Comparison of ENCODE assay signal across 8 cellular contexts in the genomic region with DNA sequence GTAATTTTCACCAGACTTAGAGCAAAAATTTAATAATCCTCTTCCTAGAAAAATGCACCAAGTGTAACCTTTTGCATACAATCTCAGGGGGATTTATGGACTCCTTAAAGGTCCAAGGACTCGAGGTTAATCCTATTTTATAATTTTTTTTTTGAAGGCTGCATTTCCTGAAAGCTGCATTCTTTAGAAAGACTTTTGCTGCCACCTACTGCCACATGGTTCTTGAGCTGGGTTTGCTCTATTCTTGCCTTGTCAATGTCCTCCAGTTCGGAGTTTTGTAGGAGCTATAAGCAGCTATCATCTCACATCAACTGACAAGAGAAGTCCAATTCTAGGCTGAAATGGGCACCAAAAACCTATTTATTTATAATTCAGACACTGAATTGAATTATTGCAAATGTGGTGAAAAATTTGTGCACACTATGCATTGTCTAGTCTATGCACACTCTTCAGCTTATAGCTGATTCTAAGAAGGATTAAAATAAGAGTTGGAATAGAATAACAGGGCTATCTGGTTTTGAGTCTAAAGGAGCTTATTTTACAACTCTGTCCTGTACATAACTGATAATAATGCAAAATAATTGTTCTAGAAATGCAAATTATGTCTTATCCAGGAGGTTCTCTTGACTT.
DNase-seq lines count a peak whose midpoint lies in the region; ATAC-seq and FAIRE-seq lines count a peak whose summit lies in the region.

No MANE protein-coding gene starts in this region.

- H3K4me1 Mint-ChIP-seq in effector memory CD8-positive, alpha-beta T cell (ENCODE audit: low read depth in 2 of 2), result peaks cover 3 to 12% of the 10 kb centered on the region in 2 donors

- H3K4me3 Mint-ChIP-seq in effector memory CD8-positive, alpha-beta T cell, result no peak overlapping the region

- peaks cover 4% of the 10 kb centered on the region for H3K36me3 Mint-ChIP-seq in effector memory CD8-positive, alpha-beta T cell (ENCODE audit: insufficient read depth)

- ATAC-seq in effector memory CD8-positive, alpha-beta T cell (replicated peaks), result peak; percentile 61

- no peaks in the 10 kb centered on the region for H3K9me3 Mint-ChIP-seq in effector memory CD8-positive, alpha-beta T cell

- FAIRE-seq in GM19239 (lab: Jason Lieb, UNC), result no peak

- DNase-seq in NCI-H2081 (lab: John Stamatoyannopoulos, UW), result peak; percentile 23 to 38
- DNase-seq in NCI-H2081 treated with DMSO at 0.1 percent for 48 hours (lab: John Stamatoyannopoulos, UW), result no peak
- peak; percentile 76 to 84 for DNase-seq in Kasumi-1 (lab: John Stamatoyannopoulos, UW)
- DNase-seq in RPMI8226, result peak; percentile 29
- peak; percentile 34 to 50 (median 37) for DNase-seq in effector memory CD8-positive, alpha-beta T cell
- peak; percentile 76 for DNase-seq in midbrain (lab: John Stamatoyannopoulos, UW)
- no peak for DNase-seq in GM19239 (ENCODE audit: insufficient read length, low spot score)
- no peak for DNase-seq in activated gamma-delta T cell treated with Interleukin-2 at 50 U/mL for 16 hours

- H3K27ac Mint-ChIP-seq in effector memory CD8-positive, alpha-beta T cell, result no peak overlapping the region

- no peaks in the 10 kb centered on the region for H3K27me3 Mint-ChIP-seq in effector memory CD8-positive, alpha-beta T cell

Comparison
In these comparisons a context has a peak if more than half of its experiments do, and no peak if none do; other contexts are left out.
1. DNase-seq: peak in NCI-H2081 (2 of 2), Kasumi-1 (2 of 2), RPMI8226 (single experiment), effector memory CD8-positive, alpha-beta T cell (3 of 3) and midbrain (single experiment); none in NCI-H2081 treated with DMSO at 0.1 percent for 48 hours (single experiment), GM19239 (single experiment) and activated gamma-delta T cell treated with Interleukin-2 at 50 U/mL for 16 hours (single experiment).